ENCODE assay signal across 8 cellular contexts in the genomic region with DNA sequence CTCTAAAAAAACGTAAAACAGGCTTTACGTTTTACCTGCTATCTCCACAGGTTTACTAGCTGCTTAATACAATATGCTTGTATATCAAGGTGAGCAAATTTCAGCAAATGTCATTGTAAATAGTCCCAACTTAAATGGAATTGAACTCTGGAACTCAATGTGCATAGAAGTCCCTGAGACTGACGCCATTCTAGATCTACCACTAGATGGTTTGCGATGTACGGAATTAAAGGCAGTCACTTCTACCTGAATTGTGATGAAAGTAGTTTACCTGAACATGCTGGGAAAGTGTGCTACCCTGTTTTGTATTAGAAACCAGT. TPM values are rescaled to one million over a fixed set of nuclear protein-coding genes. Genes with fewer than 3 reads are reported as not detected.
DNase-seq lines count a peak whose midpoint lies in the region; FAIRE-seq and TF ChIP-seq lines count a peak whose summit lies in the region.

No MANE protein-coding gene starts in this region.

- H3K4me1 Mint-ChIP-seq in activated CD4-positive, alpha-beta T cell treated with anti-CD3 and anti-CD28 coated beads, Interleukin-2, amount 10 ng/mL, durations not matched to agents 24 days and 14 days = peaks cover 33% of the 10 kb centered on the region

- intact Hi-C loops in activated CD4-positive, alpha-beta T cell treated with anti-CD3 and anti-CD28 coated beads, Interleukin-2, amount 10 ng/mL, durations not matched to agents 24 days and 14 days (cut with micrococcal nuclease) = loop anchor here (5.0 to 10.0 kb wide), 3 partner anchors 69 to 1006 kb away; no protein-coding TSS in a partner anchor
- intact Hi-C loops in posterior vena cava (cut with DNase I) = no loop called here

- DNase-seq in activated CD4-positive, alpha-beta T cell treated with anti-CD3 and anti-CD28 coated beads, Interleukin-2, amount 10 ng/mL, durations not matched to agents 24 days and 14 days = no peak
- DNase-seq in activated CD4-positive, alpha-beta T cell treated with anti-CD3 and anti-CD28 coated beads, Interleukin-2, amount 50 U/mL, for 48 hours = no peak
- no peak for DNase-seq in SJSA1 (ENCODE audit: low read depth in 1 of 2, low spot score in 2 of 2)
- no peak for DNase-seq in epithelial cell of proximal tubule (ENCODE audit: low read depth)
- DNase-seq in posterior vena cava (ENCODE audit: low spot score) = no peak
- DNase-seq in activated CD4-positive, CD25-positive, alpha-beta regulatory T cell (lab: John Stamatoyannopoulos, UW) = no peak
- DNase-seq in GM19239 (ENCODE audit: insufficient read length, low spot score) = no peak

- peaks cover 9% of the 10 kb centered on the region for H3K36me3 ChIP-seq in SJSA1
- no peaks in the 10 kb centered on the region for H3K36me3 ChIP-seq in neutrophil

- H3K4me3 ChIP-seq in SJSA1 (peak overlapping the region; percentile 80), epithelial cell of proximal tubule (ENCODE audit: low read depth, low read length) (peak overlapping the region; percentile 77), neutrophil (ENCODE audit: low read depth in 1 of 2, low read length in 1 of 2) (peak overlapping the region; percentile 79 to 96)

- H3K4me1 ChIP-seq in SJSA1 (replicated peaks) (peaks cover 19% of the 10 kb centered on the region), neutrophil (ENCODE audit: control insufficient read depth in 1 of 2, insufficient read depth in 1 of 2, low read depth in 1 of 2, low read length in 1 of 2) (peaks cover 32 to 37% of the 10 kb centered on the region in 2 experiments)

- no peaks in the 10 kb centered on the region for H3K9me3 Mint-ChIP-seq in activated CD4-positive, alpha-beta T cell treated with anti-CD3 and anti-CD28 coated beads, Interleukin-2, amount 10 ng/mL, durations not matched to agents 24 days and 14 days

- H3K36me3 Mint-ChIP-seq in activated CD4-positive, alpha-beta T cell treated with anti-CD3 and anti-CD28 coated beads, Interleukin-2, amount 10 ng/mL, durations not matched to agents 24 days and 14 days (ENCODE audit: low read depth) = peaks cover 8% of the 10 kb centered on the region

- peak overlapping the region; percentile 99 for H3K4me3 Mint-ChIP-seq in activated CD4-positive, alpha-beta T cell treated with anti-CD3 and anti-CD28 coated beads, Interleukin-2, amount 10 ng/mL, durations not matched to agents 24 days and 14 days

- no peak for FAIRE-seq in GM19239 (lab: Jason Lieb, UNC)

- H3K27me3 ChIP-seq in SJSA1 (replicated peaks) = no peaks in the 10 kb centered on the region
- H3K27me3 ChIP-seq in neutrophil = no peaks in the 10 kb centered on the region

- peaks cover 21% of the 10 kb centered on the region for H3K27me3 Mint-ChIP-seq in activated CD4-positive, alpha-beta T cell treated with anti-CD3 and anti-CD28 coated beads, Interleukin-2, amount 10 ng/mL, durations not matched to agents 24 days and 14 days

- H3K9me3 ChIP-seq in SJSA1 (replicated peaks) (no peaks in the 10 kb centered on the region), neutrophil (no peaks in the 10 kb centered on the region)

- peak overlapping the region; percentile 93 for H3K27ac Mint-ChIP-seq in activated CD4-positive, alpha-beta T cell treated with anti-CD3 and anti-CD28 coated beads, Interleukin-2, amount 10 ng/mL, durations not matched to agents 24 days and 14 days

- H3K27ac ChIP-seq in SJSA1 = no peak overlapping the region
- H3K27ac ChIP-seq in neutrophil = peak overlapping the region; percentile 95

- TF ChIP-seq CTCF in epithelial cell of proximal tubule (conservative IDR thresholded peaks at IDR 0.05; ENCODE audit: low read depth, low read length) = peak; percentile 23
- TF ChIP-seq CTCF in neutrophil (IDR thresholded peaks at IDR 0.05) = no peak

RNA-seq across cellular contexts. Expression of a gene that starts 0.8 kb away (rescaled TPM):
- total RNA-seq in activated CD4-positive, alpha-beta T cell treated with anti-CD3 and anti-CD28 coated beads, Interleukin-2, amount 10 ng/mL, durations not matched to agents 24 days and 14 days = 18.1 and 23.7 TPM in 2 replicates
- 36.8 and 62.0 TPM in 2 replicates for total RNA-seq in SJSA1 (2014; rRNA removed; shearing (Covaris generic))
- 10.8 and 26.0 TPM in 2 replicates for total RNA-seq in epithelial cell of proximal tubule
- 10 to 100 TPM; 50.6 to 51.2 TPM for total RNA-seq in posterior vena cava
